Comparison of ENCODE assay signal across 18 cellular contexts in the genomic region with DNA sequence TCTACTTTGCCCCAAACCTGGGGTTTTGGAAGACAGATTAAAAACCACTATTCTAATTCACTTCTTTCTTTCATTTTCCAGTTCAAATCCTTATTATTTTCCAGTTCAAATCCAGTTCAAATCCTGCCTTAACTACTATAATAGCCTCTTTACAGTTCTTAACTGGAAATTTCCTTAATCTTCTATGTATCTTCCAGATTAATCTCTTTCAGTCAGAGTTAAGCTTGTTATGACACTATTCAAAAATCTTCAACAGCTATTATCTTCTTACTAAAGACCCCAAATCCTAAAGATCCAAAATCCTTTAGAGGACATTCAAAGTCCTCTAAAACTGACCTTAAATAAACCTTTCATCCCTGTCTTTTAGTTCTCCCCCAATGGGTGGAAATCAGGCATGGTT. TPM values are rescaled to one million over a fixed set of nuclear protein-coding genes. Genes with fewer than 3 reads are reported as not detected.
DNase-seq lines count a peak whose midpoint lies in the region; ATAC-seq and TF ChIP-seq lines count a peak whose summit lies in the region.
"Had no signal": no experiment of that assay in that cellular context is flagged by ENCODE, and none has a peak within 500 bp of the region (broad histone marks: within the 10 kb centered on the region; RNA-seq: fewer than 3 reads in every experiment).

No MANE protein-coding gene starts in this region.

- intact Hi-C loops in activated B cell treated with CpG ODN at 0.5 μM for 24 hours (cut with micrococcal nuclease) (no loop called here), dorsolateral prefrontal cortex (cut with DNase I) (no loop called here)

- H3K36me3 ChIP-seq in CD4-positive, CD25-positive, alpha-beta regulatory T cell (ENCODE audit: control insufficient read depth, insufficient read depth, low read length) = peaks cover 21% of the 10 kb centered on the region
- H3K36me3 ChIP-seq in HUES6 (ENCODE audit: control insufficient read depth, insufficient read depth, low read length) = peaks cover 8% of the 10 kb centered on the region
- peaks cover 11% of the 10 kb centered on the region for H3K36me3 ChIP-seq in smooth muscle cell (ENCODE audit: low read depth)

- no peak overlapping the region for H3K4me3 ChIP-seq in CD4-positive, CD25-positive, alpha-beta regulatory T cell (ENCODE audit: low read depth, low read length)
- H3K4me3 ChIP-seq in HUES6 (ENCODE audit: low read depth, low read length) (no peak overlapping the region), smooth muscle cell (no peak overlapping the region), dorsolateral prefrontal cortex (no peak overlapping the region)
- H3K4me3 ChIP-seq: GM12878, MG63, Peyer's patch had no signal

- no peaks in the 10 kb centered on the region for H3K27me3 Mint-ChIP-seq in CD4-positive, CD25-positive, alpha-beta regulatory T cell
- no peaks in the 10 kb centered on the region for H3K27me3 Mint-ChIP-seq in activated B cell treated with CpG ODN at 0.5 μM for 24 hours

- H3K9me3 ChIP-seq in CD4-positive, CD25-positive, alpha-beta regulatory T cell (ENCODE audit: control insufficient read depth in 2 of 2, low read length in 2 of 2) = no peaks in the 10 kb centered on the region
- no peaks in the 10 kb centered on the region for H3K9me3 ChIP-seq in HUES6 (ENCODE audit: control insufficient read depth, insufficient read depth, low read depth, low read length)
- H3K9me3 ChIP-seq in smooth muscle cell (replicated peaks; ENCODE audit: low read depth) = no peaks in the 10 kb centered on the region
- H3K9me3 ChIP-seq: MG63, Peyer's patch, SK-N-SH had no signal

- no peaks in the 10 kb centered on the region for H3K27me3 ChIP-seq in CD4-positive, CD25-positive, alpha-beta regulatory T cell (ENCODE audit: control insufficient read depth, insufficient read depth, low read length)
- H3K27me3 ChIP-seq in HUES6 (ENCODE audit: control insufficient read depth, insufficient read depth, low read length) = no peaks in the 10 kb centered on the region
- no peaks in the 10 kb centered on the region for H3K27me3 ChIP-seq in smooth muscle cell (ENCODE audit: low read depth)
- H3K27me3 ChIP-seq in dorsolateral prefrontal cortex = no peaks in the 10 kb centered on the region
- H3K27me3 ChIP-seq: MG63, Peyer's patch had no signal

- no peaks in the 10 kb centered on the region for H3K9me3 Mint-ChIP-seq in CD4-positive, CD25-positive, alpha-beta regulatory T cell
- no peaks in the 10 kb centered on the region for H3K9me3 Mint-ChIP-seq in activated B cell treated with CpG ODN at 0.5 μM for 24 hours

- H3K4me1 Mint-ChIP-seq in CD4-positive, CD25-positive, alpha-beta regulatory T cell = peaks cover 21 to 41% (median 30%) of the 10 kb centered on the region in 4 donors
- H3K4me1 Mint-ChIP-seq in activated B cell treated with CpG ODN at 0.5 μM for 24 hours = peaks cover 71% of the 10 kb centered on the region

- peaks cover 59% of the 10 kb centered on the region for H3K79me2 ChIP-seq in smooth muscle cell (ENCODE audit: low read depth)

- no peak overlapping the region for H3K4me3 Mint-ChIP-seq in CD4-positive, CD25-positive, alpha-beta regulatory T cell
- no peak overlapping the region for H3K4me3 Mint-ChIP-seq in activated B cell treated with CpG ODN at 0.5 μM for 24 hours

- peaks cover 3% of the 10 kb centered on the region for H3K4me1 ChIP-seq in CD4-positive, CD25-positive, alpha-beta regulatory T cell (ENCODE audit: control insufficient read depth, insufficient read depth, low read length, poor library complexity, severe bottlenecking)
- H3K4me1 ChIP-seq in HUES6 (ENCODE audit: control insufficient read depth, insufficient read depth, low read length) (peaks cover 24% of the 10 kb centered on the region), smooth muscle cell (ENCODE audit: low read depth) (peaks cover 54% of the 10 kb centered on the region)

- CTCF ChIA-PET in activated B cell treated with CpG ODN at 0.5 μM for 24 hours (lab: Charles Lee) = interaction anchor here (12.7 kb wide), 1 partner anchor 74 kb away, joined by 281 read pairs; no protein-coding TSS in a partner anchor

- H3K36me3 Mint-ChIP-seq in CD4-positive, CD25-positive, alpha-beta regulatory T cell = peaks cover 14% of the 10 kb centered on the region
- peaks cover 34% of the 10 kb centered on the region for H3K36me3 Mint-ChIP-seq in activated B cell treated with CpG ODN at 0.5 μM for 24 hours (ENCODE audit: low read depth)

- peaks cover 14% of the 10 kb centered on the region for H3F3A ChIP-seq in smooth muscle cell (ENCODE audit: low read depth)

- H4K20me1 ChIP-seq in smooth muscle cell (ENCODE audit: low read depth) = peaks cover 74% of the 10 kb centered on the region

- H3K9ac ChIP-seq in HUES6 (ENCODE audit: low read length) (no peak overlapping the region), smooth muscle cell (ENCODE audit: low read depth) (no peak overlapping the region)
- H3K9ac ChIP-seq: SK-N-SH had no signal

- POLR2A ChIA-PET in activated B cell treated with CpG ODN at 0.5 μM for 24 hours (lab: Charles Lee) = interaction anchor here (2.6 kb wide), 1 partner anchor 31 kb away, joined by 9 read pairs; no protein-coding TSS in a partner anchor

- no peak overlapping the region for H2AFZ ChIP-seq in smooth muscle cell (ENCODE audit: low read depth)

- peak overlapping the region; percentile 34 for H3K4me2 ChIP-seq in smooth muscle cell
- H3K4me2 ChIP-seq: SK-N-SH had no signal

- no peak for DNase-seq in CD4-positive, CD25-positive, alpha-beta regulatory T cell
- DNase-seq in activated B cell treated with CpG ODN at 0.5 μM for 24 hours = no peak
- no peak for DNase-seq in smooth muscle cell (lab: John Stamatoyannopoulos, UW; ENCODE audit: unreplicated experiment)
- no peak for DNase-seq in GDM1 (lab: John Stamatoyannopoulos, UW)
- DNase-seq in dorsolateral prefrontal cortex = no peak
- DNase-seq: HCEC 1CT, KG1, MG63, NCI-H1105, NCI-H1694 treated with DMSO at 0.1 percent for 48 hours, NCI-H345, Peyer's patch, Right ventricle myocardium superior, SK-N-SH had no signal

- TF ChIP-seq CTCF in activated B cell treated with CpG ODN at 0.5 μM for 24 hours (IDR thresholded peaks at IDR 0.05) (no peak), smooth muscle cell (IDR thresholded peaks at IDR 0.05; ENCODE audit: borderline replicate concordance, insufficient read depth, poor library complexity, severe bottlenecking) (no peak), dorsolateral prefrontal cortex (IDR thresholded peaks at IDR 0.05 in 54 of 56, conservative IDR thresholded peaks at IDR 0.05 in 2 of 56; ENCODE audit: low read depth in 1 of 56, partially characterized antibody in 56 of 56) (no peak)

- no peak overlapping the region for H3K27ac ChIP-seq in CD4-positive, CD25-positive, alpha-beta regulatory T cell (ENCODE audit: insufficient read depth, low read length, poor library complexity, severe bottlenecking)
- H3K27ac ChIP-seq in HUES6 (ENCODE audit: low read depth, low read length) (0 out of 2 replicates have a peak overlapping the region, but pooled peaks have one; percentile 24), smooth muscle cell (ENCODE audit: low read depth) (peak overlapping the region; percentile 58), dorsolateral prefrontal cortex (no peak overlapping the region)
- H3K27ac ChIP-seq: HL-60, Peyer's patch had no signal

- peak overlapping the region in 2 of 3 donors; percentile 9 to 74 for H3K27ac Mint-ChIP-seq in CD4-positive, CD25-positive, alpha-beta regulatory T cell
- peak overlapping the region; percentile 87 for H3K27ac Mint-ChIP-seq in activated B cell treated with CpG ODN at 0.5 μM for 24 hours

- no peak for ATAC-seq in CD4-positive, CD25-positive, alpha-beta regulatory T cell (ENCODE audit: low read depth in 2 of 2)
- ATAC-seq in activated B cell treated with CpG ODN at 0.5 μM for 24 hours (ENCODE audit: low read depth) (no peak), SK-N-SH treated with all-trans-retinoic acid at 6 μM for 48 hours (no peak)
- ATAC-seq: GM12878 had no signal

TF ChIP-seq in SK-N-SH treated with all-trans-retinoic acid at 6 μM for 48 hours, 23 proteins besides CTCF, POLR2A, EP300 and RAD21 (continues in another document):
- TF ChIP-seq CSDC2 (CRISPR knock-in tag; IDR thresholded peaks at IDR 0.05) (no peak), ZFP3 (CRISPR knock-in tag; IDR thresholded peaks at IDR 0.05) (no peak), ZNF565 (CRISPR knock-in tag; conservative IDR thresholded peaks at IDR 0.05; ENCODE audit: low read depth) (no peak), CSRNP3 (CRISPR knock-in tag; IDR thresholded peaks at IDR 0.05) (no peak), ZFP30 (CRISPR knock-in tag; IDR thresholded peaks at IDR 0.05) (no peak), SNAI2 (CRISPR knock-in tag; IDR thresholded peaks at IDR 0.05) (no peak)

RNA-seq across cellular contexts. Expression of gene EIF2AK3, which starts 30.1 kb away (rescaled TPM):
- total RNA-seq in CD4-positive, CD25-positive, alpha-beta regulatory T cell = 36.9 TPM
- 1 to 10 TPM; 4.5 to 8.1 (median 6.2) TPM for polyA plus RNA-seq in CD4-positive, CD25-positive, alpha-beta regulatory T cell
- 28.2 and 28.6 TPM in 2 replicates for total RNA-seq in activated B cell treated with CpG ODN at 0.5 μM for 24 hours
- total RNA-seq in smooth muscle cell = 53.4 and 61.6 TPM in 2 replicates
- polyA plus RNA-seq in smooth muscle cell = 16.2 and 18.0 TPM in 2 replicates
- 10 to 100 TPM; 10.0 to 25.9 (median 17.4) TPM for total RNA-seq in dorsolateral prefrontal cortex

Comparison
In these comparisons a context has a peak if more than half of its experiments do, and no peak if none do; other contexts are left out.
1. H3K27ac ChIP-seq: peak in HUES6 (single experiment) and smooth muscle cell (single experiment); none in CD4-positive, CD25-positive, alpha-beta regulatory T cell (single experiment) and dorsolateral prefrontal cortex (0 of 59).